In genomic region chr7:36809064-36809463, GRCh38 we compare ENCODE assay signal across 27 cellular contexts.
"Had no signal": no experiment of that assay in that cellular context is flagged by ENCODE, and none has a peak within 500 bp of the region (broad histone marks: within the 10 kb centered on the region; RNA-seq: fewer than 3 reads in every experiment).

No MANE protein-coding gene starts in this region.

- H3K36me3 ChIP-seq: left lung, lower lobe of right lung, ovary, right atrium auricular region, right lobe of liver, suprapubic skin, thoracic aorta, tibial artery, upper lobe of right lung had no signal

- H3K4me1 ChIP-seq: left lung, lower lobe of right lung, right atrium auricular region, right lobe of liver, tibial artery, upper lobe of right lung had no signal

- H3K4me3 ChIP-seq: left lung, lower lobe of right lung, ovary, right atrium auricular region, right lobe of liver, smooth muscle cell, suprapubic skin, thoracic aorta, tibial artery, upper lobe of right lung had no signal

- H3K9me3 ChIP-seq: left lung, lower lobe of right lung, ovary, right atrium auricular region, right lobe of liver, suprapubic skin, thoracic aorta, tibial artery, upper lobe of right lung had no signal

- DNase-seq: hypothalamus; kidney; left colon; left lung; lower lobe of right lung; mammary epithelial cell; mesenchymal stem cell; naive B cell; ovary; right lobe of liver; stimulated activated CD4-positive, alpha-beta T cell treated with anti-CD3 and anti-CD28 coated beads, Interleukin-1b, Interleukin-23, amount 100 ng/mL, for 48 hours; stimulated activated CD4-positive, alpha-beta T cell treated with anti-CD3 and anti-CD28 coated beads, Interleukin-2, amount 100 ng/mL, for 48 hours; stimulated activated CD4-positive, alpha-beta T cell treated with anti-CD3 and anti-CD28 coated beads, Interleukin-4, amount 100 ng/mL, for 4 hours; stimulated activated CD8-positive, alpha-beta memory T cell treated with anti-CD3 and anti-CD28 coated beads, Interleukin-4, amount 100 ng/mL, for 48 hours; stimulated activated naive CD4-positive, alpha-beta T cell treated with Interleukin-2 at 50 U/mL for 16 hours; tibial artery; trophoblast cell; upper lobe of right lung had no signal

- H3K4me1 Mint-ChIP-seq: naive B cell; stimulated activated memory B cell treated with anti-CD40 and anti-IgM and Interleukin-4, amounts not matched to agents 10 μg/mL and 1 μg/mL and 100 μg/mL, for 72 hours had no signal

- H3K4me3 Mint-ChIP-seq: mesothelial cell of epicardium; naive B cell; natural killer cell treated with Interleukin-12 subunit alpha and Interleukin-12 subunit beta and Interleukin-15 and Interleukin-18, amount 100 ng/mL, for 72 hours; stimulated activated memory B cell treated with anti-CD40 and anti-IgM and Interleukin-4, amounts not matched to agents 10 μg/mL and 1 μg/mL and 100 μg/mL, for 72 hours had no signal

- H3K27ac Mint-ChIP-seq: mesothelial cell of epicardium; natural killer cell treated with Interleukin-12 subunit alpha and Interleukin-12 subunit beta and Interleukin-15 and Interleukin-18, amount 100 ng/mL, for 72 hours; progenitor cell of endocrine pancreas; stimulated activated memory B cell treated with anti-CD40 and anti-IgM and Interleukin-4, amounts not matched to agents 10 μg/mL and 1 μg/mL and 100 μg/mL, for 72 hours had no signal

- ATAC-seq: left colon; left lung; lower lobe of right lung; natural killer cell treated with Interleukin-12 subunit alpha and Interleukin-12 subunit beta and Interleukin-15 and Interleukin-18, amount 100 ng/mL, for 72 hours; right lobe of liver; stimulated activated memory B cell treated with anti-CD40 and anti-IgM and Interleukin-4, amounts not matched to agents 10 μg/mL and 1 μg/mL and 100 μg/mL, for 72 hours; upper lobe of right lung had no signal

- H3K27ac ChIP-seq: left lung, lower lobe of right lung, ovary, right atrium auricular region, right lobe of liver, suprapubic skin, thoracic aorta, tibial artery, upper lobe of right lung had no signal

- H3K36me3 Mint-ChIP-seq: mesothelial cell of epicardium; naive B cell; stimulated activated memory B cell treated with anti-CD40 and anti-IgM and Interleukin-4, amounts not matched to agents 10 μg/mL and 1 μg/mL and 100 μg/mL, for 72 hours had no signal

- H3K27me3 ChIP-seq: left lung, ovary, right atrium auricular region, right lobe of liver, suprapubic skin, tibial artery, upper lobe of right lung had no signal

- H3K27me3 Mint-ChIP-seq: naive B cell; natural killer cell treated with Interleukin-12 subunit alpha and Interleukin-12 subunit beta and Interleukin-15 and Interleukin-18, amount 100 ng/mL, for 72 hours; progenitor cell of endocrine pancreas had no signal

- H3K9me3 Mint-ChIP-seq: immature natural killer cell; mesothelial cell of epicardium; naive B cell; stimulated activated memory B cell treated with anti-CD40 and anti-IgM and Interleukin-4, amounts not matched to agents 10 μg/mL and 1 μg/mL and 100 μg/mL, for 72 hours had no signal

- H3K4me2 ChIP-seq: smooth muscle cell had no signal
